In the genomic region with DNA sequence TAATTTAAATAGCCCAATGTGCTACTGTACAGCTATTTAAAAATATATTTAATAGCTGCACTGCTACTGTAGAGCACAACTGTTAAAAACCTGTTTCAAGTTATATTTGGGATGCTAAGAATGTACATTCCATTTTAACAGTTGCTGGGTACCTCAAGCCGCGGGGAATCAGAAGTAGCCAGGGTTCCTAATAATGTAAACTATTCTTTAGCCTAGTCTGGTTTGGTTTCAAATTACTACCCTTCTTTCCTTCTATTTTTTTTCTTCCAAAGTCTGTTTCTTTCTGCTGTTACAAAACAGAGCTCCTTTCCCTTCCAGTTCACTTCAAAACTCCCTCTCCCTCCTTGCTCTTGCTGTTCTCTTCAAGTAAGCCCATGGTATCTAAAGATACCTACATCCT, we compare ENCODE assay signal across 25 cellular contexts. TPM values are rescaled to one million over a fixed set of nuclear protein-coding genes. Genes with fewer than 3 reads are reported as not detected.
DNase-seq lines count a peak whose midpoint lies in the region; ATAC-seq and TF ChIP-seq lines count a peak whose summit lies in the region.
"Had no signal": no experiment of that assay in that cellular context is flagged by ENCODE, and none has a peak within 500 bp of the region (broad histone marks: within the 10 kb centered on the region; RNA-seq: fewer than 3 reads in every experiment).

No MANE protein-coding gene starts in this region.

- peak overlapping the region; percentile 12; the same call in 1 of the 2 replicates for H3K4me3 ChIP-seq in AG10803 (ENCODE audit: low read length)
- no peak overlapping the region for H3K4me3 ChIP-seq in tibial artery
- H3K4me3 ChIP-seq: hepatocyte, psoas muscle, spleen, suprapubic skin had no signal

- H3K27me3 ChIP-seq in H9 (ENCODE audit: insufficient read depth, low read length) (no peaks in the 10 kb centered on the region), tibial artery (no peaks in the 10 kb centered on the region)
- H3K27me3 ChIP-seq: foreskin keratinocyte, hepatocyte, spleen, suprapubic skin had no signal

- H4K20me1 ChIP-seq in H9 (ENCODE audit: control insufficient read depth, insufficient read depth, insufficient read length): no peaks in the 10 kb centered on the region

- H3K9me3 Mint-ChIP-seq in H9: no peaks in the 10 kb centered on the region
- peaks cover 9% of the 10 kb centered on the region for H3K9me3 Mint-ChIP-seq in nephron
- H3K9me3 Mint-ChIP-seq: natural killer cell treated with Interleukin-12 subunit alpha and Interleukin-12 subunit beta and Interleukin-15 and Interleukin-18, amount 100 ng/mL, for 72 hours had no signal

- H2BK12ac ChIP-seq in H9 (ENCODE audit: insufficient read length, low read depth, low read length): no peak overlapping the region

- no peak overlapping the region for H3K56ac ChIP-seq in H9 (ENCODE audit: insufficient read length, low read depth, low read length)

- H3K14ac ChIP-seq in H9 (ENCODE audit: insufficient read depth, low read length): no peak overlapping the region

- H3K27me3 Mint-ChIP-seq in H9 (ENCODE audit: low read depth) (no peaks in the 10 kb centered on the region), nephron (ENCODE audit: low read depth) (no peaks in the 10 kb centered on the region)
- H3K27me3 Mint-ChIP-seq: natural killer cell treated with Interleukin-12 subunit alpha and Interleukin-12 subunit beta and Interleukin-15 and Interleukin-18, amount 100 ng/mL, for 72 hours had no signal

- no peak for ATAC-seq in HG03565 (IDR thresholded peaks at IDR 0.05; ENCODE audit: unreplicated experiment)
- ATAC-seq: foreskin keratinocyte; natural killer cell treated with Interleukin-12 subunit alpha and Interleukin-12 subunit beta and Interleukin-15 and Interleukin-18, amount 100 ng/mL, for 72 hours; psoas muscle had no signal

- intact Hi-C loops in tibial artery (cut with DNase I; ENCODE audit: low total_unique reads): no loop called here

- H3K79me1 ChIP-seq in H9 (ENCODE audit: insufficient read depth, low read depth, low read length, poor library complexity, severe bottlenecking): no peaks in the 10 kb centered on the region

- H3K27ac ChIP-seq in H9 (ENCODE audit: insufficient read length, low read depth, low read length) (no peak overlapping the region), tibial artery (no peak overlapping the region)
- H3K27ac ChIP-seq: foreskin keratinocyte, hepatocyte, KMS-11, psoas muscle, spleen, suprapubic skin had no signal

- H3K9ac ChIP-seq in H9 (ENCODE audit: extremely low read depth, insufficient read length, low read length): no peak overlapping the region
- H3K9ac ChIP-seq: KMS-11 had no signal

- peaks cover 4% of the 10 kb centered on the region; the same call in 1 of the 2 replicates for H3K79me2 ChIP-seq in H9 (ENCODE audit: insufficient read depth, low read length)

- no peak overlapping the region for H4K5ac ChIP-seq in H9 (ENCODE audit: insufficient read length, low read depth, low read length)

- H3K23me2 ChIP-seq in H9 (ENCODE audit: insufficient read length, low read depth, low read length, poor library complexity, severe bottlenecking): no peaks in the 10 kb centered on the region

- no peak overlapping the region for H2AK5ac ChIP-seq in H9 (ENCODE audit: insufficient read length, low read length)

- H3K4me3 Mint-ChIP-seq in H9: no peak overlapping the region
- H3K4me3 Mint-ChIP-seq in nephron: peak overlapping the region in 1 of 3 experiments; percentile 22
- H3K4me3 Mint-ChIP-seq: natural killer cell treated with Interleukin-12 subunit alpha and Interleukin-12 subunit beta and Interleukin-15 and Interleukin-18, amount 100 ng/mL, for 72 hours had no signal

- POLR2A ChIA-PET in GM10248 (lab: Yijun Ruan, JAX): no interaction called here

- H3K4me1 Mint-ChIP-seq in H9 (peaks cover 30 to 33% of the 10 kb centered on the region in 2 experiments), nephron (peaks cover 44% of the 10 kb centered on the region)

- H3K27ac Mint-ChIP-seq in H9 (peak overlapping the region in 2 of 3 experiments; percentile 24 to 55; a peak in 4 of 7 replicates), nephron (peak overlapping the region; percentile 47 to 86 (median 55))
- H3K27ac Mint-ChIP-seq: natural killer cell treated with Interleukin-12 subunit alpha and Interleukin-12 subunit beta and Interleukin-15 and Interleukin-18, amount 100 ng/mL, for 72 hours had no signal

- H2BK20ac ChIP-seq in H9 (ENCODE audit: low read depth, low read length, poor library complexity, severe bottlenecking): no peak overlapping the region

- H3K18ac ChIP-seq in H9 (ENCODE audit: insufficient read length, low read depth, low read length): no peak overlapping the region

- H3K4me1 ChIP-seq in H9 (ENCODE audit: insufficient read depth, low read length) (no peaks in the 10 kb centered on the region), tibial artery (peaks cover 0 to 90% (median 30%) of the 10 kb centered on the region in 4 donors)

- WGBS in H9 (ENCODE audit: extremely low coverage, insufficient read length, low lambda C conversion rate): no CpG with 5 or more reads among the region's 2 CpGs

- H3K4ac ChIP-seq in H9 (ENCODE audit: low read depth, low read length): no peak overlapping the region

- H3K4me2 ChIP-seq in H9 (ENCODE audit: insufficient read depth, insufficient read length, low read length): no peak overlapping the region
- H3K4me2 ChIP-seq: hepatocyte, KMS-11 had no signal

- DNase-seq in AG10803 (ENCODE audit: low read depth): peak; percentile 83
- no peak for DNase-seq in H9
- peak; percentile 53 for DNase-seq in dedifferentiated amniotic fluid mesenchymal stem cell (ENCODE audit: extremely low spot score)
- DNase-seq in GM10248 (ENCODE audit: extremely low spot score): no peak
- no peak for DNase-seq in tibial artery
- no peak for DNase-seq in kidney tubule cell (ENCODE audit: low spot score)
- DNase-seq: activated CD4-positive, alpha-beta T cell treated with anti-CD3 and anti-CD28 coated beads for 48 hours; activated gamma-delta T cell treated with Interleukin-2 at 50 U/mL for 16 hours; anterior cingulate cortex; foreskin keratinocyte; GOT3; islet precursor cell; mammary epithelial cell; NCI-H1092; NCI-H2029 treated with DMSO at 0.1 percent for 48 hours; NCI-H510A; psoas muscle; RPMI8226; spleen had no signal

- H4K8ac ChIP-seq in H9 (replicated peaks; ENCODE audit: insufficient read length, low read depth, low read length): no peak overlapping the region

- CTCF ChIA-PET in GM10248 (lab: Yijun Ruan, JAX): interaction anchor here (1.0 kb wide), 1 partner anchor 21 kb away, joined by 4 read pairs; no protein-coding TSS in a partner anchor

- no peak overlapping the region for H2BK120ac ChIP-seq in H9 (ENCODE audit: low read depth, low read length, poor library complexity, severe bottlenecking)

- no peak for TF ChIP-seq CTCF in AG10803 (conservative IDR thresholded peaks at IDR 0.05; ENCODE audit: low read length)
- TF ChIP-seq CTCF in H9 (conservative IDR thresholded peaks at IDR 0.05): no peak
- TF ChIP-seq CTCF in nephron (IDR thresholded peaks at IDR 0.05; ENCODE audit: unreplicated experiment in 3 of 3): no peak
- TF ChIP-seq CTCF in GM10248 (IDR thresholded peaks at IDR 0.05; ENCODE audit: control extremely low read depth, extremely low read depth, low read depth, missing control alignments): no peak
- TF ChIP-seq CTCF in tibial artery (IDR thresholded peaks at IDR 0.05): no peak

- H4K91ac ChIP-seq in H9 (ENCODE audit: insufficient read length, low read depth, low read length): no peak overlapping the region

- H2BK5ac ChIP-seq in H9 (ENCODE audit: insufficient read length, low read length): no peak overlapping the region

- no peak overlapping the region for H3K23ac ChIP-seq in H9 (ENCODE audit: insufficient read length, low read depth, low read length)

- H2BK15ac ChIP-seq in H9 (ENCODE audit: low read depth, low read length): no peak overlapping the region

- H2AFZ ChIP-seq in H9 (ENCODE audit: low read length): no peak overlapping the region
- H2AFZ ChIP-seq: hepatocyte had no signal

- no peaks in the 10 kb centered on the region for H3K9me3 ChIP-seq in H9 (ENCODE audit: control insufficient read depth, low read depth, low read length)
- no peaks in the 10 kb centered on the region for H3K9me3 ChIP-seq in tibial artery
- H3K9me3 ChIP-seq: psoas muscle, spleen, suprapubic skin had no signal

- H3T11ph ChIP-seq in H9 (ENCODE audit: low read length): no peak overlapping the region

- H3K36me3 ChIP-seq in tibial artery: no peaks in the 10 kb centered on the region
- H3K36me3 ChIP-seq: suprapubic skin had no signal

- H3K36me3 Mint-ChIP-seq in H9 (ENCODE audit: insufficient read depth in 1 of 3, low read depth in 3 of 3) (peaks cover 0 to 3% (median 0%) of the 10 kb centered on the region in 3 experiments; a peak in 3 of 7 replicates), nephron (ENCODE audit: low read depth) (peaks cover 53% of the 10 kb centered on the region)

RNA-seq across cellular contexts. Expression of a gene that starts 21.3 kb away (rescaled TPM):
- total RNA-seq in H9 (2021): 85.0 and 90.8 TPM in 2 replicates

Comparison
In these comparisons a context has a peak if more than half of its experiments do, and no peak if none do; other contexts are left out.
1. DNase-seq: peak in AG10803 (single experiment) and dedifferentiated amniotic fluid mesenchymal stem cell (single experiment); none in H9 (single experiment), GM10248 (single experiment), tibial artery (0 of 2) and kidney tubule cell (single experiment).